9 cellular contexts compared by ENCODE assay signal in genomic region chr18:79422022-79422782, GRCh38. TPM values are rescaled to one million over a fixed set of nuclear protein-coding genes. Genes with fewer than 3 reads are reported as not detected.
A peak's percentile ranks its signal among the peaks of the same experiment; 100 is the strongest.
DNase-seq lines count a peak whose midpoint lies in the region; ATAC-seq and TF ChIP-seq lines count a peak whose summit lies in the region.
"Had no signal": no experiment of that assay in that cellular context is flagged by ENCODE, and none has a peak within 500 bp of the region (broad histone marks: within the 10 kb centered on the region; RNA-seq: fewer than 3 reads in every experiment).

No MANE protein-coding gene starts in this region.

- H2BK15ac ChIP-seq in mesenchymal stem cell (ENCODE audit: low read depth, poor library complexity, severe bottlenecking), result no peak overlapping the region

- no peaks in the 10 kb centered on the region for H3K79me1 ChIP-seq in mesenchymal stem cell (replicated peaks; ENCODE audit: low read length, poor library complexity, severe bottlenecking)

- no peak overlapping the region for H2BK12ac ChIP-seq in mesenchymal stem cell (ENCODE audit: low read length in 2 of 2)

- no peak overlapping the region for H2BK120ac ChIP-seq in mesenchymal stem cell (ENCODE audit: low read depth, low read length)

- H3K4me1 ChIP-seq in mesenchymal stem cell (ENCODE audit: control insufficient read depth, insufficient read depth, low read depth, low read length) (peaks cover 30% of the 10 kb centered on the region), PC-9 (replicated peaks; ENCODE audit: insufficient read depth) (no peaks in the 10 kb centered on the region), hepatocyte (ENCODE audit: insufficient read depth) (no peaks in the 10 kb centered on the region), HAP-1 (no peaks in the 10 kb centered on the region)

- peaks cover 4 to 8% of the 10 kb centered on the region in 2 experiments for H3K36me3 ChIP-seq in mesenchymal stem cell (ENCODE audit: control insufficient read depth in 1 of 2, insufficient read depth in 2 of 2, low read depth in 1 of 2, low read length in 2 of 2)
- no peaks in the 10 kb centered on the region for H3K36me3 ChIP-seq in PC-9 (ENCODE audit: low read depth)
- no peaks in the 10 kb centered on the region for H3K36me3 ChIP-seq in hepatocyte (replicated peaks; ENCODE audit: insufficient read depth, low read depth)
- H3K36me3 ChIP-seq in HAP-1 (replicated peaks), result no peaks in the 10 kb centered on the region

- no peak overlapping the region for H3K23ac ChIP-seq in mesenchymal stem cell (ENCODE audit: low read length in 2 of 2)

- H3K4ac ChIP-seq in mesenchymal stem cell (ENCODE audit: low read depth in 1 of 2, low read length in 2 of 2), result no peak overlapping the region

- H4K91ac ChIP-seq in mesenchymal stem cell (ENCODE audit: low read length), result no peak overlapping the region

- no peak overlapping the region for H3K14ac ChIP-seq in mesenchymal stem cell (ENCODE audit: low read length in 2 of 2)

- no peak overlapping the region for H2AFZ ChIP-seq in mesenchymal stem cell (ENCODE audit: low read depth, low read length)
- H2AFZ ChIP-seq in PC-9, result no peak overlapping the region
- no peak overlapping the region for H2AFZ ChIP-seq in hepatocyte

- no peak overlapping the region for H3K27ac ChIP-seq in mesenchymal stem cell (ENCODE audit: low read length, poor library complexity, severe bottlenecking)
- H3K27ac ChIP-seq in PC-9, result no peak overlapping the region
- H3K27ac ChIP-seq in hepatocyte, result no peak overlapping the region

- no peak overlapping the region for H2BK5ac ChIP-seq in mesenchymal stem cell (ENCODE audit: low read depth, low read length, poor library complexity, severe bottlenecking)

- intact Hi-C loops in PC-9 (cut with micrococcal nuclease; ENCODE audit: unreplicated experiment), result no loop called here

- H3K9ac ChIP-seq in mesenchymal stem cell (ENCODE audit: low read length), result no peak overlapping the region

- TF ChIP-seq CTCF in GM13977 (IDR thresholded peaks at IDR 0.05; ENCODE audit: extremely low read depth, insufficient read depth, missing control alignments) (no peak), PC-9 (conservative IDR thresholded peaks at IDR 0.05) (no peak), hepatocyte (IDR thresholded peaks at IDR 0.05; ENCODE audit: poor library complexity) (no peak)

- H3K27me3 ChIP-seq in mesenchymal stem cell (ENCODE audit: control insufficient read depth in 1 of 2, insufficient read depth in 1 of 2, low read length in 2 of 2) (peaks cover 17 to 22% of the 10 kb centered on the region in 2 experiments), PC-9 (ENCODE audit: insufficient read depth, low read depth) (peaks cover 12% of the 10 kb centered on the region; the same call in 1 of the 2 replicates), hepatocyte (no peaks in the 10 kb centered on the region), HAP-1 (ENCODE audit: low read depth) (no peaks in the 10 kb centered on the region)

- no peak overlapping the region for H2AK5ac ChIP-seq in mesenchymal stem cell (ENCODE audit: low read length, severe bottlenecking)

- DNase-seq in GM13977 (ENCODE audit: low spot score) (peak; percentile 76), mesenchymal stem cell (no peak), NCI-H1092 treated with DMSO at 0.1 percent for 48 hours (lab: John Stamatoyannopoulos, UW) (no peak), PC-9 (no peak), hepatocyte (ENCODE audit: low spot score) (no peak), HAP-1 (ENCODE audit: low spot score in 2 of 2) (no peak)
- DNase-seq: NCI-H1105 treated with DMSO at 0.1 percent for 48 hours had no signal

- H3K9me2 ChIP-seq in PC-9 (ENCODE audit: insufficient read depth) (no peaks in the 10 kb centered on the region), hepatocyte (replicated peaks; ENCODE audit: insufficient read depth) (no peaks in the 10 kb centered on the region)

- no peak overlapping the region for H4K8ac ChIP-seq in mesenchymal stem cell (ENCODE audit: low read length)

- WGBS in mesenchymal stem cell, result 86% methylated on average over 19 of the region's 24 CpGs
- WGBS in hepatocyte (ENCODE audit: low lambda C conversion rate, missing lambda C conversion rate), result 91% methylated on average over 22 of the region's 24 CpGs

- H3K4me2 ChIP-seq in mesenchymal stem cell (ENCODE audit: low read length, poor library complexity, severe bottlenecking) (peak overlapping the region; percentile 36), PC-9 (no peak overlapping the region), hepatocyte (no peak overlapping the region)

- H3K79me2 ChIP-seq in PC-9 (ENCODE audit: low read depth), result no peaks in the 10 kb centered on the region
- H3K79me2 ChIP-seq in hepatocyte, result no peaks in the 10 kb centered on the region

- no peak overlapping the region for H3K18ac ChIP-seq in mesenchymal stem cell (ENCODE audit: low read depth in 1 of 2, low read length in 2 of 2)

- no peaks in the 10 kb centered on the region for H3K9me3 ChIP-seq in mesenchymal stem cell (ENCODE audit: control insufficient read depth, low read length)
- H3K9me3 ChIP-seq in PC-9 (ENCODE audit: insufficient read depth, low read depth), result no peaks in the 10 kb centered on the region
- H3K9me3 ChIP-seq in hepatocyte (ENCODE audit: low read depth), result no peaks in the 10 kb centered on the region
- no peaks in the 10 kb centered on the region for H3K9me3 ChIP-seq in HAP-1

- BruUV-seq in PC-9 (replicated peaks; lab: Mats Ljungman, UMichigan), result no TSS peak

- H4K20me1 ChIP-seq in PC-9 (ENCODE audit: insufficient read depth), result no peaks in the 10 kb centered on the region
- H4K20me1 ChIP-seq in hepatocyte (ENCODE audit: insufficient read depth, poor library complexity, severe bottlenecking), result no peaks in the 10 kb centered on the region

- ATAC-seq in GM21447 (IDR thresholded peaks at IDR 0.05; ENCODE audit: unreplicated experiment) (peak; percentile 68), HG03575 (IDR thresholded peaks at IDR 0.05; ENCODE audit: extremely low read depth, insufficient number of reproducible peaks, low FRiP score, unreplicated experiment) (peak; percentile 54)

- POLR2A ChIA-PET in PC-9 (lab: Charles Lee; ENCODE audit: unreplicated experiment), result no interaction called here

- in situ Hi-C loops in GM13977 (cut with MboI; ENCODE audit: low pct_unique_long_range_greater_than_20kb, low sequenced_read_pairs, unreplicated experiment) (no loop called here), HAP-1 (cut with MboI; ENCODE audit: low sequenced_read_pairs) (no loop called here)

- no peaks in the 10 kb centered on the region; the same call in 1 of the 2 replicates for H3F3A ChIP-seq in PC-9 (ENCODE audit: insufficient read depth, low read depth)

- H3K4me3 ChIP-seq in mesenchymal stem cell (ENCODE audit: insufficient read depth in 1 of 2, low read depth in 1 of 2, low read length in 2 of 2) (no peak overlapping the region), PC-9 (no peak overlapping the region), hepatocyte (no peak overlapping the region), HAP-1 (no peak overlapping the region)

- CTCF ChIA-PET in PC-9 (lab: Charles Lee), result no interaction called here

RNA-seq across cellular contexts. Expression of gene NFATC1, which starts 26.5 kb away (rescaled TPM):
- 9.9 TPM for polyA plus RNA-seq in mesenchymal stem cell (2013, experiment 1 of 2)
- polyA plus RNA-seq in mesenchymal stem cell (2013, experiment 2 of 2), result 10.1 TPM
- 2.6 and 2.9 TPM in 2 replicates for total RNA-seq in PC-9 (2021)
- 0.60 and 4.2 TPM in 2 replicates for total RNA-seq in hepatocyte
- polyA plus RNA-seq in hepatocyte, result 11.3 and 14.7 TPM in 2 replicates
